Comparison of ENCODE assay signal across 9 cellular contexts in the genomic region with DNA sequence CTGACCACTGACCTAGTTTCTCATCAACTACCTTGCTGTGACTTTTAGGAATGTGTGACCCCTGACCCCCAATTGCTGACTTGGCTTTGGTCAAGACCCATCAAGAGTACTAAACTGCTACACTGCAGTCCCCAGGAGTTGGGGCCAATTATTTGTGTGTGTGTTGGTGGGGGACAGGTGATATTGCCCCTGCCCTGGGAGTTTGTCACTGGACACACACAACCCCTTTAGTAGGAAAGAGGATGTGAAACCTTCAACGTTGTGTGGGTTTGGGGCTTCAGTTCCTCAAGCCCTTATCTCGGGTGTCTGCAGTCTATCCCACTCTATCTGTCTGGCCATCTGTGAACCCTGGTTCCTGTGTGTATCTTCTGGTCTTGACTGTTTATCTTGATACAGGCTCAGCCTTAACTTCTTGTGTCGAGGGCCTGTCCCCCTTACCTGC. TPM values are rescaled to one million over a fixed set of nuclear protein-coding genes. Genes with fewer than 3 reads are reported as not detected.
DNase-seq lines count a peak whose midpoint lies in the region; ATAC-seq and TF ChIP-seq lines count a peak whose summit lies in the region.
"Had no signal": no experiment of that assay in that cellular context is flagged by ENCODE, and none has a peak within 500 bp of the region (broad histone marks: within the 10 kb centered on the region; RNA-seq: fewer than 3 reads in every experiment).

No MANE protein-coding gene starts in this region.

- peak; percentile 53 for ATAC-seq in GM18520 (IDR thresholded peaks at IDR 0.05; ENCODE audit: unreplicated experiment)
- ATAC-seq in GM21737 (IDR thresholded peaks at IDR 0.05; ENCODE audit: unreplicated experiment) = peak; percentile 59
- peak; percentile 60 for ATAC-seq in mucosa of descending colon

- H3K4me3 ChIP-seq in Loucy (ENCODE audit: low read length, poor library complexity, severe bottlenecking) (peak overlapping the region; percentile 96), mucosa of descending colon (no peak overlapping the region)
- H3K4me3 ChIP-seq: lung had no signal

- peaks cover 79% of the 10 kb centered on the region for H4K20me1 ChIP-seq in Loucy (ENCODE audit: insufficient read depth, low read length, poor library complexity, severe bottlenecking)

- H2AFZ ChIP-seq in Loucy (ENCODE audit: low read length) = no peak overlapping the region

- intact Hi-C loops in mucosa of descending colon (cut with DNase I, micrococcal nuclease) = no loop called here

- peak overlapping the region; percentile 87 for H3K4me2 ChIP-seq in Loucy (ENCODE audit: low read depth, low read length, poor library complexity, severe bottlenecking)

- peaks cover 94% of the 10 kb centered on the region for H3K79me2 ChIP-seq in Loucy (ENCODE audit: insufficient read depth, low read length)

- peaks cover 3% of the 10 kb centered on the region; the same call in 1 of the 2 replicates for H3F3A ChIP-seq in Loucy (ENCODE audit: low read depth)

- H3K9me2 ChIP-seq in Loucy (replicated peaks; ENCODE audit: low read depth, low read length) = no peaks in the 10 kb centered on the region

- TF ChIP-seq CTCF in Loucy (conservative IDR thresholded peaks at IDR 0.05; ENCODE audit: low read length) (no peak), mucosa of descending colon (IDR thresholded peaks at IDR 0.05) (no peak)

- peaks cover 27% of the 10 kb centered on the region for H3K4me1 ChIP-seq in Loucy (ENCODE audit: insufficient read depth, low read length, poor library complexity, severe bottlenecking)
- no peaks in the 10 kb centered on the region for H3K4me1 ChIP-seq in mucosa of descending colon (ENCODE audit: low read depth)

- H3K9me3 ChIP-seq in Loucy (ENCODE audit: insufficient read depth, low read depth, low read length) (no peaks in the 10 kb centered on the region), mucosa of descending colon (no peaks in the 10 kb centered on the region)

- H3K36me3 ChIP-seq in Loucy (ENCODE audit: insufficient read depth, low read length) (peaks cover 45% of the 10 kb centered on the region), mucosa of descending colon (ENCODE audit: low read depth) (no peaks in the 10 kb centered on the region)

- no peaks in the 10 kb centered on the region for H3K27me3 ChIP-seq in Loucy (ENCODE audit: insufficient read depth, low read length, poor library complexity, severe bottlenecking)

- peak overlapping the region; percentile 95 for H3K9ac ChIP-seq in Loucy (ENCODE audit: low read depth, low read length, poor library complexity, severe bottlenecking)

- no peak for DNase-seq in mucosa of descending colon
- no peak for DNase-seq in anterior cingulate cortex (lab: John Stamatoyannopoulos, UW)
- DNase-seq in UCSD-AML1 (lab: John Stamatoyannopoulos, UW; ENCODE audit: unreplicated experiment) = no peak
- no peak for DNase-seq in stimulated activated CD8-positive, alpha-beta memory T cell treated with anti-CD3 and anti-CD28 coated beads, Interleukin-4, amount 100 ng/mL, for 48 hours
- DNase-seq in activated CD4-positive, alpha-beta T cell treated with anti-CD3 and anti-CD28 coated beads, Interleukin-2, amount 50 U/mL, for 1 hour = no peak

RNA-seq across cellular contexts. Expression of a gene that starts 6.5 kb away (rescaled TPM):
- 10 to 100 TPM in 1 of 3 donors, 1 to 10 TPM in 2; 6.1 to 10.1 (median 7.2) TPM for total RNA-seq in mucosa of descending colon

RNA-seq across cellular contexts. Expression of a gene that starts 47.5 kb away (rescaled TPM):
- 10 to 100 TPM in 2 of 3 donors, 1 to 10 TPM in 1; 4.9 to 14.5 (median 11.3) TPM for total RNA-seq in mucosa of descending colon

RNA-seq across cellular contexts. Expression of a gene that starts 57.5 kb away (rescaled TPM):
- total RNA-seq in mucosa of descending colon = 10 to 100 TPM; 23.1 to 41.2 (median 33.6) TPM
